In the genomic region with DNA sequence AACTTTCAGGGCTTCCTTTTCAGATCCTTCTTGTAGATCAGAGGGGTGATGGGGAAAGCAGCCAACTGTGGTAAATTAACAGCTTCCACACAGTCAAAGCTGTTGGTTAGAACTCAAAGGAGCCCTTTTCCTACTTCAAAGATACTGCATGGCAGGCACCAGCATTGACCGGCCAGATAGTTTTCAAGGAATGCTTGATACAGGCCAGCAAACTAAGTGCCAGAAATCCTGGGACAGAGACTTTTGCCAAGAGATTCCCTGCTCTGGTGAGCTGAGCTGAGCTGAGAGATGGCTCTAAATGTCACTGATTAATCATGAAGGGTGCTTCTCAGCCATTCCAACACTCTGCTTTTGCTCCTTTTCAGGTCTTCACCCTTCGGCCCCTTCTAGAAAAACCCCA, we compare ENCODE assay signal across 14 cellular contexts.
DNase-seq lines count a peak whose midpoint lies in the region; ATAC-seq, FAIRE-seq and TF ChIP-seq lines count a peak whose summit lies in the region.
"Had no signal": no experiment of that assay in that cellular context is flagged by ENCODE, and none has a peak within 500 bp of the region (broad histone marks: within the 10 kb centered on the region; RNA-seq: fewer than 3 reads in every experiment).

No MANE protein-coding gene starts in this region.

- no peaks in the 10 kb centered on the region for H3K27me3 Mint-ChIP-seq in HFFc6 (ENCODE audit: insufficient read depth)
- H3K27me3 Mint-ChIP-seq: CD4-positive, alpha-beta T cell had no signal

- no peak overlapping the region for H3K4me3 Mint-ChIP-seq in HFFc6
- H3K4me3 Mint-ChIP-seq: activated T-helper 17 cell treated with anti-CD3 and anti-CD28 coated beads, Interleukin-2, amount 50 U/mL, for 72 hours; CD4-positive, alpha-beta T cell had no signal

- H3K9me3 Mint-ChIP-seq in HFFc6, result no peaks in the 10 kb centered on the region
- H3K9me3 Mint-ChIP-seq: activated T-helper 17 cell treated with anti-CD3 and anti-CD28 coated beads, Interleukin-2, amount 50 U/mL, for 72 hours; CD4-positive, alpha-beta T cell had no signal

- H3K27ac ChIP-seq in keratinocyte (ENCODE audit: control insufficient read depth, insufficient read depth, low read length) (no peak overlapping the region), skeletal muscle tissue (ENCODE audit: low read depth, low read length) (peak overlapping the region; percentile 54)

- no peaks in the 10 kb centered on the region for H3K79me2 ChIP-seq in keratinocyte (ENCODE audit: control insufficient read depth, insufficient read depth, low read length)

- TF ChIP-seq CTCF in HFFc6 (IDR thresholded peaks at IDR 0.05), result no peak
- no peak for TF ChIP-seq CTCF in bronchial epithelial cell (IDR thresholded peaks at IDR 0.05; ENCODE audit: insufficient read depth, low read length, severe bottlenecking)
- no peak for TF ChIP-seq CTCF in keratinocyte (optimal IDR thresholded peaks at IDR 0.05 in 1 of 3, IDR thresholded peaks at IDR 0.05 in 1 of 3, conservative IDR thresholded peaks at IDR 0.05 in 1 of 3; ENCODE audit: extremely low read depth in 1 of 3, insufficient read depth in 2 of 3, low read length in 3 of 3)

- H4K20me1 ChIP-seq in keratinocyte (ENCODE audit: control insufficient read depth, extremely low read depth, insufficient read depth, low read length), result no peaks in the 10 kb centered on the region

- peaks cover 12% of the 10 kb centered on the region for H3K4me1 ChIP-seq in keratinocyte (ENCODE audit: control insufficient read depth, extremely low read depth, insufficient read depth, low read length)
- H3K4me1 ChIP-seq in skeletal muscle tissue (ENCODE audit: control insufficient read depth in 3 of 3, insufficient read depth in 3 of 3, low read length in 3 of 3), result peaks cover 6 to 28% (median 19%) of the 10 kb centered on the region in 3 donors

- no peaks in the 10 kb centered on the region for H3K9me1 ChIP-seq in keratinocyte (ENCODE audit: control insufficient read depth, extremely low read depth, insufficient read depth, low read length)

- peak overlapping the region; percentile 42; the same call in 1 of the 2 replicates for H3K27ac Mint-ChIP-seq in HFFc6
- H3K27ac Mint-ChIP-seq: activated T-helper 17 cell treated with anti-CD3 and anti-CD28 coated beads, Interleukin-2, amount 50 U/mL, for 72 hours; CD4-positive, alpha-beta T cell had no signal

- H3K9me3 ChIP-seq in keratinocyte (ENCODE audit: control insufficient read depth, low read depth, low read length), result no peaks in the 10 kb centered on the region
- no peaks in the 10 kb centered on the region for H3K9me3 ChIP-seq in skeletal muscle tissue (ENCODE audit: control insufficient read depth in 3 of 3, low read length in 3 of 3)

- ATAC-seq in esophagus mucosa (no peak), HG03280 (IDR thresholded peaks at IDR 0.05; ENCODE audit: unreplicated experiment) (no peak)
- ATAC-seq: activated T-helper 17 cell treated with anti-CD3 and anti-CD28 coated beads, Interleukin-2, amount 50 U/mL, for 72 hours had no signal

- no peak overlapping the region for H3K4me3 ChIP-seq in bronchial epithelial cell (ENCODE audit: low read depth, low read length)
- H3K4me3 ChIP-seq in keratinocyte (ENCODE audit: control insufficient read depth in 2 of 3, extremely low read depth in 1 of 3, insufficient read depth in 2 of 3, low read depth in 1 of 3, low read length in 3 of 3), result no peak overlapping the region
- no peak overlapping the region for H3K4me3 ChIP-seq in skeletal muscle tissue (ENCODE audit: low read length in 3 of 3)

- H3K27me3 ChIP-seq in bronchial epithelial cell (ENCODE audit: control insufficient read depth, insufficient read depth, low read length) (no peaks in the 10 kb centered on the region), keratinocyte (ENCODE audit: control insufficient read depth, extremely low read depth, insufficient read depth, low read length) (no peaks in the 10 kb centered on the region), skeletal muscle tissue (ENCODE audit: control insufficient read depth in 3 of 3, insufficient read depth in 3 of 3, low read length in 3 of 3) (no peaks in the 10 kb centered on the region)

- H3K36me3 ChIP-seq in bronchial epithelial cell (ENCODE audit: control insufficient read depth, insufficient read depth, low read length) (no peaks in the 10 kb centered on the region), keratinocyte (ENCODE audit: control insufficient read depth in 2 of 2, extremely low read depth in 1 of 2, insufficient read depth in 2 of 2, low read length in 2 of 2) (no peaks in the 10 kb centered on the region), skeletal muscle tissue (ENCODE audit: control insufficient read depth in 3 of 3, insufficient read depth in 3 of 3, low read length in 3 of 3) (no peaks in the 10 kb centered on the region)

- FAIRE-seq in bronchial epithelial cell (lab: Jason Lieb, UNC), result peak; percentile 23
- peak; percentile 53 for FAIRE-seq in keratinocyte (lab: Jason Lieb, UNC)

- no peaks in the 10 kb centered on the region for H3K36me3 Mint-ChIP-seq in HFFc6 (ENCODE audit: low read depth)

- no peak overlapping the region for H2AFZ ChIP-seq in keratinocyte (ENCODE audit: control insufficient read depth, low read length)

- peaks cover 42% of the 10 kb centered on the region for H3K4me1 Mint-ChIP-seq in HFFc6 (ENCODE audit: low read depth)
- H3K4me1 Mint-ChIP-seq: activated T-helper 17 cell treated with anti-CD3 and anti-CD28 coated beads, Interleukin-2, amount 50 U/mL, for 72 hours had no signal

- dilution Hi-C loops in keratinocyte (cut with MboI; ENCODE audit: extremely low pct_ligation_motif_present, low sequenced_read_pairs), result no loop called here

- H3K9ac ChIP-seq in keratinocyte (ENCODE audit: control insufficient read depth, extremely low read depth, insufficient read depth, low read length) (no peak overlapping the region), skeletal muscle tissue (ENCODE audit: low read depth in 1 of 3, low read length in 3 of 3) (no peak overlapping the region)

- H3K4me2 ChIP-seq in keratinocyte (ENCODE audit: control insufficient read depth, extremely low read depth, insufficient read depth, low read depth, low read length), result no peak overlapping the region

- peak; percentile 12 for DNase-seq in HFFc6
- no peak for DNase-seq in bronchial epithelial cell (ENCODE audit: low read depth)
- DNase-seq in keratinocyte (ENCODE audit: low read depth, low spot score), result no peak
- no peak for DNase-seq in stimulated activated CD4-positive, alpha-beta T cell treated with anti-CD3 and anti-CD28 coated beads, Interleukin-12 subunit alpha, Interleukin-12 subunit beta, amount 100 ng/mL, for 4 hours
- no peak for DNase-seq in DMS 273 (lab: John Stamatoyannopoulos, UW; ENCODE audit: unreplicated experiment)
- DNase-seq: activated CD4-positive, alpha-beta T cell treated with anti-CD3 and anti-CD28 coated beads, Interleukin-2, amount 50 U/mL, for 1 hour; CD4-positive, alpha-beta T cell; GDM1; NCI-H1417 treated with DMSO at 0.1 percent for 48 hours; NCI-H510A treated with DMSO at 0.1 percent for 48 hours had no signal
